ENCODE assay signal across 9 cellular contexts in the genomic region with DNA sequence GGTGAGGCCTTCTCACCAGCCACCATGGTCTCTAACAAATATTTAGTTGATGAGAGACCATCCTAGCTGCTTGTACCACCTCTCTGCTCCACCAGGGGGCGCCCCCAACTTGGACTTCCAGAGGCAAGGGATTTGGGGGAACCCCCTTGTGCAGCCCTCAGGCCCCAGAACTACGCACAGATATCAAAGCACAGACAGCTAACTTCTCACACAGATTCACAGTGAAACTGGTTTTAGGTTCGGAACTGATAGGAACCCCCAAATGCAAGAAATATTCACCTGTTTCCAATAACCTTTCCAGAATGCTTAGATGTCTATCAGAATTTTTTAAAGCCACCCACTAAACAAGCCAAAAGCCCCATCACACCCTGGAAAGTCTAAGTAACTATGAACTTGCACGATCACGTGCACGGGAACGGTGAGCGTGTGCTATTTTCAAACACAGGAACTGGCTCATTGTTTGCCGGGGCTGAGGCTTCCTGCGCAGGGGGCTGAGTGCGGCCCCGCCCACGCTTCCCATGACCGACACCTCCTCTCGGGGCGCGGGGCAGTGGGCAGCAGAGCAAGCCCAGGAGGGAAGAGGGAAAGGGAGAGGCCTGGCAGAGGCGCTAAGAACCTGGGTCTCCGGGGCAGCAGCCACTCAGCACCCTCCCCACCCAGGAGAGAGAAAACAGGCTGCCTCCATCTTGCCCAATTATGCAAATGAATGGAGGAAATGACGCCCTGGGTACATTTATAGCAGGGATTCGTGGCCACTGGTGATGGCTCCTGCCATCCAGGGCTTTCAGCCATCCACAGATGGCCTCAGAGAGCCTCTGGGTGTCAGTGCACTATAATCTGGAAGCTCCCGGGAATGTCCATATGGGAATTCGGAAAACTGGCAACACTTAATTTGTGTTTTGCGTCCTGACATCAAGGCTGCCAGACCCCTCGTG.
DNase-seq lines count a peak whose midpoint lies in the region; ATAC-seq and TF ChIP-seq lines count a peak whose summit lies in the region.
"Had no signal": no experiment of that assay in that cellular context is flagged by ENCODE, and none has a peak within 500 bp of the region (broad histone marks: within the 10 kb centered on the region; RNA-seq: fewer than 3 reads in every experiment).

No MANE protein-coding gene starts in this region.

- no peaks in the 10 kb centered on the region for H3K36me3 ChIP-seq in right lobe of liver
- H3K36me3 ChIP-seq: SJSA1 had no signal

- CTCF ChIA-PET in activated CD4-positive, alpha-beta T cell treated with anti-CD3 and anti-CD28 coated beads for 36 hours (lab: Charles Lee) = interaction anchor here (0.5 to 15.0 kb wide), 37 partner anchors 8 to 539 kb away, joined by 3 to 177 read pairs (median 4); a partner anchor contains a TSS

- intact Hi-C loops in activated CD4-positive, alpha-beta T cell treated with anti-CD3 and anti-CD28 coated beads for 36 hours (cut with DNase I, micrococcal nuclease) = loop anchor here (1.0 to 10.0 kb wide), 9 partner anchors 25 to 541 kb away; a partner anchor contains a TSS
- intact Hi-C loops in right lobe of liver (cut with DNase I) = no loop called here

- ATAC-seq in GM18858 (IDR thresholded peaks at IDR 0.05; ENCODE audit: unreplicated experiment) = peak; percentile 48
- peak; percentile 55 for ATAC-seq in HG03064 (IDR thresholded peaks at IDR 0.05; ENCODE audit: low read depth, unreplicated experiment)
- ATAC-seq in activated CD4-positive, alpha-beta T cell treated with anti-CD3 and anti-CD28 coated beads for 36 hours = peak; percentile 85
- peak; percentile 78 to 90 (median 85) for ATAC-seq in right lobe of liver

- peaks cover 83% of the 10 kb centered on the region for H3K4me1 Mint-ChIP-seq in activated CD4-positive, alpha-beta T cell treated with anti-CD3 and anti-CD28 coated beads for 36 hours

- H3K4me1 ChIP-seq in right lobe of liver = peaks cover 0 to 5% (median under 1%) of the 10 kb centered on the region in 4 donors
- H3K4me1 ChIP-seq: SJSA1 had no signal

- DNase-seq in AG08395 (ENCODE audit: low spot score) (peak; percentile 73), NCI-H2227 treated with DMSO at 0.1 percent for 48 hours (lab: John Stamatoyannopoulos, UW) (peak; percentile 75), right lobe of liver (peak; percentile 83 to 86 (median 86))
- peak; percentile 98 for DNase-seq in activated CD4-positive, alpha-beta T cell treated with anti-CD3 and anti-CD28 coated beads for 36 hours
- peak; percentile 91 to 98 for DNase-seq in stimulated activated CD4-positive, alpha-beta T cell treated with anti-CD3 and anti-CD28 coated beads, Interleukin-4, amount 100 ng/mL, for 48 hours (ENCODE audit: low read depth in 2 of 2)

- no peak for TF ChIP-seq POLR2A in right lobe of liver (IDR thresholded peaks at IDR 0.05)

- H3K4me3 ChIP-seq in right lobe of liver = peak overlapping the region in 1 of 3 donors; percentile 15
- H3K4me3 ChIP-seq: SJSA1 had no signal

- 19% methylated on average over 10 of the region's 25 CpGs for WGBS in right lobe of liver (ENCODE audit: insufficient coverage, low coverage, low lambda C conversion rate, missing lambda C conversion rate)

- no peaks in the 10 kb centered on the region for H3K27me3 Mint-ChIP-seq in activated CD4-positive, alpha-beta T cell treated with anti-CD3 and anti-CD28 coated beads for 36 hours

- no peaks in the 10 kb centered on the region for H3K27me3 ChIP-seq in right lobe of liver
- H3K27me3 ChIP-seq: SJSA1 had no signal

- no peaks in the 10 kb centered on the region for H3K9me3 Mint-ChIP-seq in activated CD4-positive, alpha-beta T cell treated with anti-CD3 and anti-CD28 coated beads for 36 hours (ENCODE audit: low read depth)

- H3K9me3 ChIP-seq in right lobe of liver = no peaks in the 10 kb centered on the region
- H3K9me3 ChIP-seq: SJSA1 had no signal

- peak overlapping the region; percentile 100 for H3K27ac Mint-ChIP-seq in activated CD4-positive, alpha-beta T cell treated with anti-CD3 and anti-CD28 coated beads for 36 hours

- H3K36me3 Mint-ChIP-seq in activated CD4-positive, alpha-beta T cell treated with anti-CD3 and anti-CD28 coated beads for 36 hours (ENCODE audit: low read depth) = peaks cover 60% of the 10 kb centered on the region

- peak overlapping the region; percentile 74 for H3K4me3 Mint-ChIP-seq in activated CD4-positive, alpha-beta T cell treated with anti-CD3 and anti-CD28 coated beads for 36 hours

- POLR2A ChIA-PET in activated CD4-positive, alpha-beta T cell treated with anti-CD3 and anti-CD28 coated beads for 36 hours (lab: Charles Lee) = interaction anchor here (0.6 to 2.2 kb wide), 8 partner anchors 11 to 799 kb away, joined by 3 to 17 read pairs (median 3); no protein-coding TSS in a partner anchor

- peak overlapping the region; percentile 49 for H3K27ac ChIP-seq in cingulate gyrus (ENCODE audit: low read depth, low read length)
- peak overlapping the region in 2 of 3 donors; percentile 25 to 62 for H3K27ac ChIP-seq in right lobe of liver
- H3K27ac ChIP-seq: SJSA1 had no signal

- peak in 3 of 4 donors; percentile 92 to 99 (median 97) for TF ChIP-seq CTCF in right lobe of liver (IDR thresholded peaks at IDR 0.05)

Comparison
In these comparisons a context has a peak if more than half of its experiments do, and no peak if none do; other contexts are left out.
1. intact Hi-C loops: an anchor here in activated CD4-positive, alpha-beta T cell treated with anti-CD3 and anti-CD28 coated beads for 36 hours (1.0 to 10.0 kb wide); none called in right lobe of liver.